In the genomic region with DNA sequence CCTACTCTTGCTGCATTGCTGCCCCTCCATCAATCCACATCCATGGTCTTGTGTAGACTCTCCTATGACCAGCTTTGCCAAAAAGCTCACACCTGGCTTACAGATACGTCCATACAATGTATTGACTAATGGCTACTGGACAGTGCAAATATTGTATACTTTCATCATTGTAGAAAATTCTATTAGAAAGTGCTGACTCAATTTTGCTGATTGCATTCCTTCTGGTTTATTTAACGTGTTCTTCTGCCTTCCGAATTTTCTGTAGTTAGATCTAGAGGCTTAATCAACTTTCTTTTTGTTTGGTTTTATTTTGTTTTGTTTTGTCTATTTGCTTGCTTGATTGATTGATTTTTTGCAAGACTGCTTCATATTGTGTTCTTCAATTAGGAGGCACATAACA, we compare ENCODE assay signal across 35 cellular contexts.
"Had no signal": no experiment of that assay in that cellular context is flagged by ENCODE, and none has a peak within 500 bp of the region (broad histone marks: within the 10 kb centered on the region; RNA-seq: fewer than 3 reads in every experiment).

No MANE protein-coding gene starts in this region.

- H3K27me3 ChIP-seq: MG63 had no signal

- H3K36me3 ChIP-seq: MG63 had no signal

- DNase-seq: Karpas-422, Kasumi-1, MG63, MM.1S, MV-4-11, NCI-H1048, NCI-H1092, NCI-H1092 treated with DMSO at 0.1 percent for 48 hours, NCI-H1105, NCI-H1105 treated with DMSO at 0.1 percent for 48 hours, NCI-H1417, NCI-H1417 treated with DMSO at 0.1 percent for 48 hours, NCI-H1436, NCI-H1436 treated with DMSO at 0.1 percent for 48 hours, NCI-H146, NCI-H1694, NCI-H1694 treated with DMSO at 0.1 percent for 48 hours, NCI-H187, NCI-H187 treated with DMSO at 0.1 percent for 48 hours, NCI-H1930, NCI-H2029, NCI-H2029 treated with DMSO at 0.1 percent for 48 hours, NCI-H2081, NCI-H2081 treated with DMSO at 0.1 percent for 48 hours, NCI-H2107, NCI-H2171, NCI-H2171 treated with DMSO at 0.1 percent for 48 hours, NCI-H2227 treated with DMSO at 0.1 percent for 48 hours, NCI-H226, NCI-H345, NCI-H446, NCI-H446 treated with DMSO at 0.1 percent for 48 hours, NCI-H510A, NCI-H510A treated with DMSO at 0.1 percent for 48 hours, NCI-H524 had no signal

- H3K9me3 ChIP-seq: MG63 had no signal

- H3K4me3 ChIP-seq: MG63 had no signal
